Comparison of ENCODE assay signal across 11 cellular contexts in the genomic region with DNA sequence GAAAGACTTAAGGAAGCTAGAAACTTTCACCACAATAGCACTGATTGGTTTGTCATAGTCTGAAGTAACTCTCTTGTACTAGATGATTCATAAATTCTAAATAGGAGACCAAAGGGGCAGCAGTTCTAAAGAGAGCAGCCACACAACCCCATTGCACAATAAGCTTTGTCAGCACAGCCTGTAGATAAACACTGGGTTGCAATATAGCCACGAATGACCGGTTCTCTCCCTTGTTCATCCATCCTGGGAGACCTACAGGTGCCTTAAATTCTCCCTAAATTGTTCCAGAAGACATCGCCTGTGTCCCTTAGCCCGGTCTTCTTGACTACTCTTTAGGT.
A peak's percentile ranks its signal among the peaks of the same experiment; 100 is the strongest.
DNase-seq lines count a peak whose midpoint lies in the region; ATAC-seq, FAIRE-seq and TF ChIP-seq lines count a peak whose summit lies in the region.
"Had no signal": no experiment of that assay in that cellular context is flagged by ENCODE, and none has a peak within 500 bp of the region (broad histone marks: within the 10 kb centered on the region; RNA-seq: fewer than 3 reads in every experiment).

No MANE protein-coding gene starts in this region.

- DNase-seq in GM12892 (ENCODE audit: insufficient read length) (no peak), NCI-H82 (lab: John Stamatoyannopoulos, UW) (peak; percentile 13), pons (ENCODE audit: low spot score) (peak; percentile 5), activated T-cell treated with anti-CD3 and anti-CD28 coated beads for 4 hours (no peak)
- DNase-seq in effector memory CD8-positive, alpha-beta T cell, result no peak
- DNase-seq: activated CD4-positive, alpha-beta T cell treated with anti-CD3 and anti-CD28 coated beads, Interleukin-2, amount 10 ng/mL, durations not matched to agents 7 days and 5 days; esophagus squamous epithelium; uterus had no signal

- no peak overlapping the region for H3K27ac Mint-ChIP-seq in effector memory CD8-positive, alpha-beta T cell
- H3K27ac Mint-ChIP-seq: activated CD4-positive, alpha-beta T cell treated with anti-CD3 and anti-CD28 coated beads, Interleukin-2, amount 10 ng/mL, durations not matched to agents 7 days and 5 days had no signal

- no peaks in the 10 kb centered on the region for H3K9me3 Mint-ChIP-seq in effector memory CD8-positive, alpha-beta T cell
- H3K9me3 Mint-ChIP-seq: activated CD4-positive, alpha-beta T cell treated with anti-CD3 and anti-CD28 coated beads, Interleukin-2, amount 10 ng/mL, durations not matched to agents 7 days and 5 days had no signal

- peak; percentile 17 for FAIRE-seq in GM12892 (lab: Jason Lieb, UNC)

- ATAC-seq in effector memory CD8-positive, alpha-beta T cell (replicated peaks), result peak; percentile 35
- ATAC-seq in GM21825 (IDR thresholded peaks at IDR 0.05; ENCODE audit: unreplicated experiment), result no peak
- ATAC-seq in HG03175 (IDR thresholded peaks at IDR 0.05; ENCODE audit: unreplicated experiment), result no peak
- ATAC-seq in GM19463 (IDR thresholded peaks at IDR 0.05; ENCODE audit: unreplicated experiment), result no peak

- H3K27me3 Mint-ChIP-seq in effector memory CD8-positive, alpha-beta T cell, result no peaks in the 10 kb centered on the region
- H3K27me3 Mint-ChIP-seq: activated CD4-positive, alpha-beta T cell treated with anti-CD3 and anti-CD28 coated beads, Interleukin-2, amount 10 ng/mL, durations not matched to agents 7 days and 5 days had no signal

- H3K36me3 Mint-ChIP-seq in effector memory CD8-positive, alpha-beta T cell (ENCODE audit: insufficient read depth), result peaks cover 2% of the 10 kb centered on the region

- no peak overlapping the region for H3K4me3 Mint-ChIP-seq in effector memory CD8-positive, alpha-beta T cell
- H3K4me3 Mint-ChIP-seq: activated CD4-positive, alpha-beta T cell treated with anti-CD3 and anti-CD28 coated beads, Interleukin-2, amount 10 ng/mL, durations not matched to agents 7 days and 5 days had no signal

- TF ChIP-seq POLR2A in GM12892 (IDR thresholded peaks at IDR 0.05; ENCODE audit: low read depth, low read length), result no peak

- peaks cover 7 to 15% of the 10 kb centered on the region in 2 donors for H3K4me1 Mint-ChIP-seq in effector memory CD8-positive, alpha-beta T cell (ENCODE audit: low read depth in 2 of 2)

Comparison
In these comparisons a context has a peak if more than half of its experiments do, and no peak if none do; other contexts are left out.
1. DNase-seq: peak in NCI-H82 (single experiment) and pons (single experiment); none in GM12892 (single experiment), effector memory CD8-positive, alpha-beta T cell (0 of 3) and activated T-cell treated with anti-CD3 and anti-CD28 coated beads for 4 hours (single experiment).